7 cellular contexts compared by ENCODE assay signal in the genomic region with DNA sequence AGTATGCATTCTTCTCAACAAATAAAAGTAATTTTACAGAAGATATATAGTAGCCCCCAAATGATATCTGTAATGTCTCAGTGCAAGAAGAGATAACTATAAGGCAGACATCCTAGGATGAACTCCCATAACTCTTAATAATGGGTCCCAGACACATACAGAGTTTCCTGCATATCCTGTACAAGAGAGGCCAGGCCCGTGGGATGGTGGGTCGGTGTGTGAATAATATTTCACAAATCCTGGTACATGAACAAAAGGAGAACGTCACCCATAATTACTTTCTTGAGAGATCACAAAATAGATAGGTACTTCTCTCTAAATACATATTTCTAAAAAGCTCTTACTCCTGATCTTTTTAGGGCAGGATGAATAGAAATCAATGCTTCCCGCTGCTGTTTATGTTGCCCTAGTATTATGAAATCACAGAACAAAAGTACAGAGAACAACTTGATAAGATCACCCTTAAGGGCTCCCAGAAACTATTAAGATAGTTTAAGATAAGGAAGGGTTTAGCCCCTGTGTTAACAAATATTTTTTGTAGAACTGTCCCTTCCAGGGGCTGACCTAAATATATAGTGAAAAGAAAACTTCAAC. TPM values are rescaled to one million over a fixed set of nuclear protein-coding genes. Genes with fewer than 3 reads are reported as not detected.
DNase-seq lines count a peak whose midpoint lies in the region; ATAC-seq and TF ChIP-seq lines count a peak whose summit lies in the region.

No MANE protein-coding gene starts in this region.

- H3K4me3 Mint-ChIP-seq in HFFc6 (peak overlapping the region; percentile 90), WTC11 (peak overlapping the region; percentile 75), CD14-positive monocyte (no peak overlapping the region)

- H3K27me3 ChIP-seq in iPS-15b (ENCODE audit: control insufficient read depth, insufficient read depth, low read length) (no peaks in the 10 kb centered on the region), spleen (replicated peaks in 1 of 7) (peaks cover 0 to 29% (median 14%) of the 10 kb centered on the region in 7 donors)

- CTCF ChIA-PET in WTC11 (lab: Charles Lee) = no interaction called here

- H3K27me3 Mint-ChIP-seq in HFFc6 (ENCODE audit: insufficient read depth) (no peaks in the 10 kb centered on the region), WTC11 (ENCODE audit: low read depth) (no peaks in the 10 kb centered on the region), CD14-positive monocyte (ENCODE audit: low read depth in 3 of 3) (peaks cover 38 to 41% (median 41%) of the 10 kb centered on the region in 3 donors)

- ATAC-seq in WTC11 (no peak), GM18511 (IDR thresholded peaks at IDR 0.05; ENCODE audit: unreplicated experiment) (no peak)

- no peaks in the 10 kb centered on the region for H3K9me3 ChIP-seq in iPS-15b (ENCODE audit: control insufficient read depth, insufficient read depth, low read length)
- no peaks in the 10 kb centered on the region for H3K9me3 ChIP-seq in spleen

- DNase-seq in HFFc6 (peak; percentile 26), WTC11 (ENCODE audit: low spot score) (no peak), spleen (no peak), NCI-H128 (lab: John Stamatoyannopoulos, UW; ENCODE audit: unreplicated experiment) (no peak), CD14-positive monocyte (ENCODE audit: low spot score) (no peak)

- H3K4me3 ChIP-seq in iPS-15b (ENCODE audit: low read depth, low read length) (peak overlapping the region; percentile 11), spleen (peak overlapping the region in 5 of 8 donors; percentile 7 to 86 (median 20))

- TF ChIP-seq POLR2A in spleen (IDR thresholded peaks at IDR 0.05) = no peak

- intact Hi-C loops in spleen (cut with DNase I; ENCODE audit: low total_unique reads) = no loop called here
- intact Hi-C loops in CD14-positive monocyte (cut with micrococcal nuclease) = loop anchor here in 1 of 2 donors (5.0 kb wide), 1 partner anchor 677 kb away; no protein-coding TSS in a partner anchor

- H3K36me3 Mint-ChIP-seq in HFFc6 (ENCODE audit: low read depth) (peaks cover 80% of the 10 kb centered on the region), WTC11 (peaks cover 16% of the 10 kb centered on the region), CD14-positive monocyte (peaks cover 4 to 7% of the 10 kb centered on the region in 2 donors)

- H3K27ac Mint-ChIP-seq in HFFc6 (peak overlapping the region; percentile 83), WTC11 (no peak overlapping the region), CD14-positive monocyte (no peak overlapping the region)

- H3K36me3 ChIP-seq in iPS-15b (ENCODE audit: control insufficient read depth, insufficient read depth, low read length) (peaks cover 20% of the 10 kb centered on the region), spleen (no peaks in the 10 kb centered on the region)

- 67 to 80% (median 79%) methylated on average over 4 of the region's 4 CpGs for WGBS in spleen, 5 donors

- H3K9me3 Mint-ChIP-seq in HFFc6 (no peaks in the 10 kb centered on the region), WTC11 (no peaks in the 10 kb centered on the region), CD14-positive monocyte (peaks cover 12 to 30% (median 26%) of the 10 kb centered on the region in 7 donors)

- TF ChIP-seq CTCF in HFFc6 (IDR thresholded peaks at IDR 0.05) (no peak), WTC11 (IDR thresholded peaks at IDR 0.05) (no peak), spleen (IDR thresholded peaks at IDR 0.05 in 8 of 11, conservative IDR thresholded peaks at IDR 0.05 in 3 of 11) (no peak), CD14-positive monocyte (IDR thresholded peaks at IDR 0.05) (no peak)

- H3K4me1 Mint-ChIP-seq in HFFc6 (ENCODE audit: low read depth) (peaks cover 57% of the 10 kb centered on the region), WTC11 (peaks cover 72% of the 10 kb centered on the region), CD14-positive monocyte (peaks cover 21% of the 10 kb centered on the region)

- H3K27ac ChIP-seq in spleen = peak overlapping the region in 6 of 8 donors; percentile 26 to 94 (median 54)

- H3K9ac ChIP-seq in iPS-15b (ENCODE audit: low read depth, low read length) = no peak overlapping the region

- POLR2A ChIA-PET in WTC11 (lab: Charles Lee) = interaction anchor here (0.6 kb wide), 1 partner anchor 111 kb away, joined by 4 read pairs; no protein-coding TSS in a partner anchor

- H3K4me1 ChIP-seq in iPS-15b (ENCODE audit: control insufficient read depth, insufficient read depth, low read length) = no peaks in the 10 kb centered on the region
- H3K4me1 ChIP-seq in spleen = peaks cover 4 to 92% (median 48%) of the 10 kb centered on the region in 6 donors

TF ChIP-seq in WTC11, 78 proteins besides CTCF, POLR2A, EP300 and RAD21 (continues in another document):
- TF ChIP-seq ZNF232 (CRISPR knock-in tag; IDR thresholded peaks at IDR 0.05) (no peak), SP1 (CRISPR knock-in tag; conservative IDR thresholded peaks at IDR 0.05) (no peak), ATF1 (CRISPR knock-in tag; IDR thresholded peaks at IDR 0.05) (no peak), ZNF671 (CRISPR knock-in tag; IDR thresholded peaks at IDR 0.05) (no peak)
- TF ChIP-seq, protein P1, sequence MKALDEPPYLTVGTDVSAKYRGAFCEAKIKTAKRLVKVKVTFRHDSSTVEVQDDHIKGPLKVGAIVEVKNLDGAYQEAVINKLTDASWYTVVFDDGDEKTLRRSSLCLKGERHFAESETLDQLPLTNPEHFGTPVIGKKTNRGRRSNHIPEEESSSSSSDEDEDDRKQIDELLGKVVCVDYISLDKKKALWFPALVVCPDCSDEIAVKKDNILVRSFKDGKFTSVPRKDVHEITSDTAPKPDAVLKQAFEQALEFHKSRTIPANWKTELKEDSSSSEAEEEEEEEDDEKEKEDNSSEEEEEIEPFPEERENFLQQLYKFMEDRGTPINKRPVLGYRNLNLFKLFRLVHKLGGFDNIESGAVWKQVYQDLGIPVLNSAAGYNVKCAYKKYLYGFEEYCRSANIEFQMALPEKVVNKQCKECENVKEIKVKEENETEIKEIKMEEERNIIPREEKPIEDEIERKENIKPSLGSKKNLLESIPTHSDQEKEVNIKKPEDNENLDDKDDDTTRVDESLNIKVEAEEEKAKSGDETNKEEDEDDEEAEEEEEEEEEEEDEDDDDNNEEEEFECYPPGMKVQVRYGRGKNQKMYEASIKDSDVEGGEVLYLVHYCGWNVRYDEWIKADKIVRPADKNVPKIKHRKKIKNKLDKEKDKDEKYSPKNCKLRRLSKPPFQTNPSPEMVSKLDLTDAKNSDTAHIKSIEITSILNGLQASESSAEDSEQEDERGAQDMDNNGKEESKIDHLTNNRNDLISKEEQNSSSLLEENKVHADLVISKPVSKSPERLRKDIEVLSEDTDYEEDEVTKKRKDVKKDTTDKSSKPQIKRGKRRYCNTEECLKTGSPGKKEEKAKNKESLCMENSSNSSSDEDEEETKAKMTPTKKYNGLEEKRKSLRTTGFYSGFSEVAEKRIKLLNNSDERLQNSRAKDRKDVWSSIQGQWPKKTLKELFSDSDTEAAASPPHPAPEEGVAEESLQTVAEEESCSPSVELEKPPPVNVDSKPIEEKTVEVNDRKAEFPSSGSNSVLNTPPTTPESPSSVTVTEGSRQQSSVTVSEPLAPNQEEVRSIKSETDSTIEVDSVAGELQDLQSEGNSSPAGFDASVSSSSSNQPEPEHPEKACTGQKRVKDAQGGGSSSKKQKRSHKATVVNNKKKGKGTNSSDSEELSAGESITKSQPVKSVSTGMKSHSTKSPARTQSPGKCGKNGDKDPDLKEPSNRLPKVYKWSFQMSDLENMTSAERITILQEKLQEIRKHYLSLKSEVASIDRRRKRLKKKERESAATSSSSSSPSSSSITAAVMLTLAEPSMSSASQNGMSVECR (CRISPR knock-in tag; IDR thresholded peaks at IDR 0.05; ENCODE audit: borderline replicate concordance) = no peak
- TF ChIP-seq, protein P2, sequence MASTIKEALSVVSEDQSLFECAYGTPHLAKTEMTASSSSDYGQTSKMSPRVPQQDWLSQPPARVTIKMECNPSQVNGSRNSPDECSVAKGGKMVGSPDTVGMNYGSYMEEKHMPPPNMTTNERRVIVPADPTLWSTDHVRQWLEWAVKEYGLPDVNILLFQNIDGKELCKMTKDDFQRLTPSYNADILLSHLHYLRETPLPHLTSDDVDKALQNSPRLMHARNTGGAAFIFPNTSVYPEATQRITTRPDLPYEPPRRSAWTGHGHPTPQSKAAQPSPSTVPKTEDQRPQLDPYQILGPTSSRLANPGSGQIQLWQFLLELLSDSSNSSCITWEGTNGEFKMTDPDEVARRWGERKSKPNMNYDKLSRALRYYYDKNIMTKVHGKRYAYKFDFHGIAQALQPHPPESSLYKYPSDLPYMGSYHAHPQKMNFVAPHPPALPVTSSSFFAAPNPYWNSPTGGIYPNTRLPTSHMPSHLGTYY (CRISPR knock-in tag; IDR thresholded peaks at IDR 0.05) = no peak
- TF ChIP-seq, protein P3, sequence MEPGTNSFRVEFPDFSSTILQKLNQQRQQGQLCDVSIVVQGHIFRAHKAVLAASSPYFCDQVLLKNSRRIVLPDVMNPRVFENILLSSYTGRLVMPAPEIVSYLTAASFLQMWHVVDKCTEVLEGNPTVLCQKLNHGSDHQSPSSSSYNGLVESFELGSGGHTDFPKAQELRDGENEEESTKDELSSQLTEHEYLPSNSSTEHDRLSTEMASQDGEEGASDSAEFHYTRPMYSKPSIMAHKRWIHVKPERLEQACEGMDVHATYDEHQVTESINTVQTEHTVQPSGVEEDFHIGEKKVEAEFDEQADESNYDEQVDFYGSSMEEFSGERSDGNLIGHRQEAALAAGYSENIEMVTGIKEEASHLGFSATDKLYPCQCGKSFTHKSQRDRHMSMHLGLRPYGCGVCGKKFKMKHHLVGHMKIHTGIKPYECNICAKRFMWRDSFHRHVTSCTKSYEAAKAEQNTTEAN (CRISPR knock-in tag; IDR thresholded peaks at IDR 0.05) = no peak

RNA-seq across cellular contexts. Expression of a gene that starts 5.4 kb away (rescaled TPM):
- 10 to 100 TPM; 37.4 to 49.9 (median 44.4) TPM for total RNA-seq in HFFc6 (2021; fragmentation: NEBNext Ultra II Directional; extraction: Animal tissue kit (Norgen Biotek cat#: 25700))
- total RNA-seq in WTC11 (2021) (18.2 to 22.9 TPM (median 18.6 TPM) in 3 replicates), spleen (10 to 100 TPM in 2 of 7 donors, 1 to 10 TPM in 5; 6.2 to 11.6 (median 9.3) TPM)
- polyA plus RNA-seq in spleen (1 to 10 TPM in 2 of 3 donors, under 1 TPM in 1; 0.89 to 1.5 (median 1.2) TPM), CD14-positive monocyte (under 1 TPM in 1 of 2 donors, not detected in 1; 0.10 TPM)

RNA-seq across cellular contexts. Expression of a gene that starts 41.7 kb away (rescaled TPM):
- total RNA-seq in HFFc6 (2021; fragmentation: NEBNext Ultra II Directional; extraction: Animal tissue kit (Norgen Biotek cat#: 25700)) = 10 to 100 TPM; 34.3 to 50.7 (median 42.3) TPM
- total RNA-seq in WTC11 (2021) (20.5 to 26.8 TPM (median 25.7 TPM) in 3 replicates), spleen (10 to 100 TPM; 27.1 to 67.5 (median 51.2) TPM)
- polyA plus RNA-seq in spleen (1 to 10 TPM; 6.1 to 8.0 (median 7.6) TPM), CD14-positive monocyte (10 to 100 TPM; 15.5 to 19.5 TPM)

Comparison
In these comparisons a context has a peak if more than half of its experiments do, and no peak if none do; other contexts are left out.
1. H3K4me3 Mint-ChIP-seq: peak in HFFc6 (single experiment) and WTC11 (single experiment); none in CD14-positive monocyte (0 of 2).